10 cellular contexts compared by ENCODE assay signal in the genomic region with DNA sequence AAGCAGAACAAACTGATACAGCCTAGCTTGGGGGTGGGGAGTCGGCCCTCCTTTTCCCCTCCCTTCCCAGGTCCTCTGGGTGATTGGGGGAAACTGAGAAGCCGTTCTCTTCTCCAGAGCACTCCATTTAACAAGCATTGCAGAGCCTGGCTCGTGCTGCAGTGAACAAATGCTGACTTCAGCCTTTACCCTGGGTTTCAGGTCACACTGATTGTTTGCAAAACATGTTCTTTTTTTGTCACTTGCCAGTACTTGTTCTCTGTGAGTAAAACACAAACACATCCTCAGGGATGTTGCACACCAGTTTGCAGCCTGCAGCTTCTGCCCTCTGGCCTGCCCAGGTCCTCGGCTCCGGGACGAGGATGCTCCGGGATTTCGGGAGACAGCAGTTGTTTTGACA.
A peak's percentile ranks its signal among the peaks of the same experiment; 100 is the strongest.
DNase-seq lines count a peak whose midpoint lies in the region; ATAC-seq and TF ChIP-seq lines count a peak whose summit lies in the region.
"Had no signal": no experiment of that assay in that cellular context is flagged by ENCODE, and none has a peak within 500 bp of the region (broad histone marks: within the 10 kb centered on the region; RNA-seq: fewer than 3 reads in every experiment).

No MANE protein-coding gene starts in this region.

- TF ChIP-seq EP300 in esophagus muscularis mucosa (IDR thresholded peaks at IDR 0.05), result no peak

- intact Hi-C loops in PC-3 (cut with micrococcal nuclease), result no loop called here
- intact Hi-C loops in esophagus muscularis mucosa (cut with DNase I), result no loop called here
- intact Hi-C loops in prostate gland (cut with DNase I), result no loop called here

- peaks cover 18% of the 10 kb centered on the region for H3K79me2 ChIP-seq in PC-3 (ENCODE audit: low read length)

- peaks cover 0 to 16% (median 12%) of the 10 kb centered on the region in 11 experiments; a peak in 14 of 22 replicates for H3K9me3 ChIP-seq in BLaER1 treated with 17β-estradiol and CSF1 and Interleukin-3, amounts not matched to agents 10 nM and 100 nM (replicated peaks in 1 of 11)
- H3K9me3 ChIP-seq in PC-3 (ENCODE audit: low read length) (no peaks in the 10 kb centered on the region), esophagus muscularis mucosa (no peaks in the 10 kb centered on the region), prostate gland (no peaks in the 10 kb centered on the region)

- no peak for TF ChIP-seq POLR2A in esophagus muscularis mucosa (IDR thresholded peaks at IDR 0.05; ENCODE audit: low read depth)
- no peak for TF ChIP-seq POLR2A in prostate gland (IDR thresholded peaks at IDR 0.05)

- WGBS in esophagus muscularis mucosa, result 30% methylated on average over 8 of the region's 8 CpGs
- 9% methylated on average over 8 of the region's 8 CpGs for WGBS in prostate gland

- H3K4me2 ChIP-seq in BLaER1 treated with 17β-estradiol and CSF1 and Interleukin-3, amounts not matched to agents 10 nM and 100 nM, result peak overlapping the region; percentile 66 to 91 (median 78)
- peak overlapping the region; percentile 85 for H3K4me2 ChIP-seq in PC-3 (ENCODE audit: low read length)

- H3K27ac ChIP-seq in BLaER1 treated with 17β-estradiol and CSF1 and Interleukin-3, amounts not matched to agents 10 nM and 100 nM, result peak overlapping the region; percentile 18 to 79 (median 68); a peak in 20 of 22 replicates
- peak overlapping the region; percentile 94 for H3K27ac ChIP-seq in PC-3 (ENCODE audit: low read length)
- H3K27ac ChIP-seq in esophagus muscularis mucosa (replicated peaks in 1 of 4), result peak overlapping the region; percentile 66 to 80 (median 72)
- peak overlapping the region; percentile 14 to 41 for H3K27ac ChIP-seq in prostate gland

- no peak for DNase-seq in PC-3
- no peak for DNase-seq in esophagus muscularis mucosa (ENCODE audit: extremely low spot score)
- DNase-seq in prostate gland (ENCODE audit: low spot score), result no peak
- DNase-seq in activated T-cell treated with anti-CD3 and anti-CD28 coated beads for 4 hours, result no peak
- DNase-seq in stimulated activated CD4-positive, alpha-beta T cell treated with anti-CD3 and anti-CD28 coated beads, Interleukin-2, amount 100 ng/mL, for 48 hours, result no peak
- DNase-seq in stimulated activated naive CD4-positive, alpha-beta T cell (lab: John Stamatoyannopoulos, UW), result no peak
- DNase-seq: NCI-H1417 treated with DMSO at 0.1 percent for 48 hours had no signal

- H3K36me3 ChIP-seq in BLaER1 treated with 17β-estradiol and CSF1 and Interleukin-3, amounts not matched to agents 10 nM and 100 nM, result peaks cover 0 to 25% (median 15%) of the 10 kb centered on the region in 11 experiments; a peak in 15 of 22 replicates
- no peaks in the 10 kb centered on the region for H3K36me3 ChIP-seq in PC-3 (ENCODE audit: low read depth, low read length)
- H3K36me3 ChIP-seq in esophagus muscularis mucosa, result no peaks in the 10 kb centered on the region
- no peaks in the 10 kb centered on the region for H3K36me3 ChIP-seq in prostate gland

- no peak for TF ChIP-seq CTCF in PC-3 (conservative IDR thresholded peaks at IDR 0.05; ENCODE audit: low read depth, low read length)
- no peak for TF ChIP-seq CTCF in esophagus muscularis mucosa (IDR thresholded peaks at IDR 0.05)
- no peak for TF ChIP-seq CTCF in prostate gland (IDR thresholded peaks at IDR 0.05)

- CTCF ChIA-PET in PC-3 (lab: Charles Lee), result no interaction called here

- no TSS peak for BruUV-seq in PC-3 (replicated peaks; lab: Mats Ljungman, UMichigan)

- POLR2A ChIA-PET in PC-3 (lab: Charles Lee; ENCODE audit: unreplicated experiment), result no interaction called here

- H3K9ac ChIP-seq in BLaER1 treated with 17β-estradiol and CSF1 and Interleukin-3, amounts not matched to agents 10 nM and 100 nM, result peak overlapping the region; percentile 26 to 62 (median 55); a peak in 14 of 22 replicates
- H3K9ac ChIP-seq in PC-3 (ENCODE audit: low read length), result no peak overlapping the region

- peaks cover 15 to 100% (median 94%) of the 10 kb centered on the region in 11 experiments; a peak in 18 of 22 replicates for H4K20me1 ChIP-seq in BLaER1 treated with 17β-estradiol and CSF1 and Interleukin-3, amounts not matched to agents 10 nM and 100 nM
- no peaks in the 10 kb centered on the region for H4K20me1 ChIP-seq in PC-3 (ENCODE audit: low read length)

- ATAC-seq in PC-3, result no peak
- no peak for ATAC-seq in GM21619 (IDR thresholded peaks at IDR 0.05; ENCODE audit: unreplicated experiment)

- no peaks in the 10 kb centered on the region for H3K9me2 ChIP-seq in PC-3 (replicated peaks; ENCODE audit: low read length)

- H3K27me3 ChIP-seq in BLaER1 treated with 17β-estradiol and CSF1 and Interleukin-3, amounts not matched to agents 10 nM and 100 nM, result no peaks in the 10 kb centered on the region
- H3K27me3 ChIP-seq in PC-3 (ENCODE audit: low read length) (no peaks in the 10 kb centered on the region), esophagus muscularis mucosa (no peaks in the 10 kb centered on the region), prostate gland (replicated peaks; ENCODE audit: insufficient read depth) (no peaks in the 10 kb centered on the region)

- no peak overlapping the region for H2AFZ ChIP-seq in PC-3 (ENCODE audit: low read length)

- H3K4me3 ChIP-seq in BLaER1 treated with 17β-estradiol and CSF1 and Interleukin-3, amounts not matched to agents 10 nM and 100 nM, result peak overlapping the region in 5 of 10 experiments; percentile 25 to 42 (median 34); a peak in 5 of 20 replicates
- H3K4me3 ChIP-seq in PC-3 (ENCODE audit: low read length), result no peak overlapping the region
- H3K4me3 ChIP-seq in esophagus muscularis mucosa, result peak overlapping the region in 1 of 4 donors; percentile 2
- no peak overlapping the region for H3K4me3 ChIP-seq in prostate gland
- H3K4me3 ChIP-seq: lung had no signal

- H3F3A ChIP-seq in PC-3 (ENCODE audit: low read length, unreplicated experiment), result peaks cover 9% of the 10 kb centered on the region

- H3K4me1 ChIP-seq in BLaER1 treated with 17β-estradiol and CSF1 and Interleukin-3, amounts not matched to agents 10 nM and 100 nM, result peaks cover 77 to 95% (median 85%) of the 10 kb centered on the region in 10 experiments
- H3K4me1 ChIP-seq in PC-3 (ENCODE audit: insufficient read depth, low read length), result peaks cover 54% of the 10 kb centered on the region
- peaks cover 66 to 70% (median 69%) of the 10 kb centered on the region in 4 donors for H3K4me1 ChIP-seq in esophagus muscularis mucosa
- peaks cover 9% of the 10 kb centered on the region for H3K4me1 ChIP-seq in prostate gland (replicated peaks)

Comparison
In these comparisons a context has a peak if more than half of its experiments do, and no peak if none do; other contexts are left out.
1. H3K27ac ChIP-seq: peak in every context shown above with its lines; median percentile 94 in PC-3; 72 in esophagus muscularis mucosa; 68 in BLaER1 treated with 17β-estradiol and CSF1 and Interleukin-3, amounts not matched to agents 10 nM and 100 nM; 28 in prostate gland.